ENCODE assay signal across 1 cellular context in the genomic region with DNA sequence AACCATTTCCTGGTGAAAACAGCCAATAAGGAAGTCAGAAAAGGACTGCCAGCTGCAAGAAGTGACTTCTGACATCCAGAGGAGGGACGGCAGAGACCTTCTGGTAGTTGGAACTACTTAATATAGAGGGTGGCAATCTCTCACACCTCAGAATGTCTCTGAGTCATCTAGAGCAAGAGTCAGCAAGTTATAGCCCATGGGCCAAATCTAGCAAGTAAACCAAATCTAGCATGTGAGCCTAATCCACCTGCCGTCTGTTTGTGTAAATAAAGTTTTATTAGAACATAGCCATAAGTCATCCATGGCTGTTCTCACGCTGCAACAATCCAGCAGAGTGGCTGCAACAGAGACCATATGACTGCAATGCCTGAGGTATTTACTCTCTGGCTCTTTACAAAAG.
TF ChIP-seq lines count a peak whose summit lies in the region.

No MANE protein-coding gene starts in this region.

TF ChIP-seq in HepG2, 621 proteins besides CTCF, POLR2A, EP300 and RAD21 (continued from another document):
- TF ChIP-seq, protein P1, sequence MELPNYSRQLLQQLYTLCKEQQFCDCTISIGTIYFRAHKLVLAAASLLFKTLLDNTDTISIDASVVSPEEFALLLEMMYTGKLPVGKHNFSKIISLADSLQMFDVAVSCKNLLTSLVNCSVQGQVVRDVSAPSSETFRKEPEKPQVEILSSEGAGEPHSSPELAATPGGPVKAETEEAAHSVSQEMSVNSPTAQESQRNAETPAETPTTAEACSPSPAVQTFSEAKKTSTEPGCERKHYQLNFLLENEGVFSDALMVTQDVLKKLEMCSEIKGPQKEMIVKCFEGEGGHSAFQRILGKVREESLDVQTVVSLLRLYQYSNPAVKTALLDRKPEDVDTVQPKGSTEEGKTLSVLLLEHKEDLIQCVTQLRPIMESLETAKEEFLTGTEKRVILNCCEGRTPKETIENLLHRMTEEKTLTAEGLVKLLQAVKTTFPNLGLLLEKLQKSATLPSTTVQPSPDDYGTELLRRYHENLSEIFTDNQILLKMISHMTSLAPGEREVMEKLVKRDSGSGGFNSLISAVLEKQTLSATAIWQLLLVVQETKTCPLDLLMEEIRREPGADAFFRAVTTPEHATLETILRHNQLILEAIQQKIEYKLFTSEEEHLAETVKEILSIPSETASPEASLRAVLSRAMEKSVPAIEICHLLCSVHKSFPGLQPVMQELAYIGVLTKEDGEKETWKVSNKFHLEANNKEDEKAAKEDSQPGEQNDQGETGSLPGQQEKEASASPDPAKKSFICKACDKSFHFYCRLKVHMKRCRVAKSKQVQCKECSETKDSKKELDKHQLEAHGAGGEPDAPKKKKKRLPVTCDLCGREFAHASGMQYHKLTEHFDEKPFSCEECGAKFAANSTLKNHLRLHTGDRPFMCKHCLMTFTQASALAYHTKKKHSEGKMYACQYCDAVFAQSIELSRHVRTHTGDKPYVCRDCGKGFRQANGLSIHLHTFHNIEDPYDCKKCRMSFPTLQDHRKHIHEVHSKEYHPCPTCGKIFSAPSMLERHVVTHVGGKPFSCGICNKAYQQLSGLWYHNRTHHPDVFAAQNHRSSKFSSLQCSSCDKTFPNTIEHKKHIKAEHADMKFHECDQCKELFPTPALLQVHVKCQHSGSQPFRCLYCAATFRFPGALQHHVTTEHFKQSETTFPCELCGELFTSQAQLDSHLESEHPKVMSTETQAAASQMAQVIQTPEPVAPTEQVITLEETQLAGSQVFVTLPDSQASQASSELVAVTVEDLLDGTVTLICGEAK (IDR thresholded peaks at IDR 0.05): peak; percentile 43; the same call in 1 of the 2 replicates
- TF ChIP-seq, protein P1 (CRISPR knock-in tag; IDR thresholded peaks at IDR 0.05): peak; percentile 98
